13 cellular contexts compared by ENCODE assay signal in genomic region chr17:1376061-1376460, GRCh38. TPM values are rescaled to one million over a fixed set of nuclear protein-coding genes. Genes with fewer than 3 reads are reported as not detected.
DNase-seq lines count a peak whose midpoint lies in the region; ATAC-seq and TF ChIP-seq lines count a peak whose summit lies in the region.
"Had no signal": no experiment of that assay in that cellular context is flagged by ENCODE, and none has a peak within 500 bp of the region (broad histone marks: within the 10 kb centered on the region; RNA-seq: fewer than 3 reads in every experiment).

No MANE protein-coding gene starts in this region.

- TF ChIP-seq POLR2A in testis (IDR thresholded peaks at IDR 0.05): no peak

- no peak for DNase-seq in activated T-cell treated with anti-CD3 and anti-CD28 coated beads, Interleukin-2, amount 50 U/mL, for 4 hours
- no peak for DNase-seq in activated T-cell treated with anti-CD3 and anti-CD28 coated beads, Interleukin-2, amount 50 U/mL, for 1 hour
- DNase-seq in memory B cell (ENCODE audit: low spot score in 2 of 2) (no peak), testis (no peak), left lobe of liver (ENCODE audit: low spot score) (no peak), NCI-H748 treated with DMSO at 0.1 percent for 48 hours (lab: John Stamatoyannopoulos, UW) (no peak)
- DNase-seq: GDM1, Karpas-422, NCI-H345, nucleus accumbens, upper lobe of left lung had no signal

- H3K4me3 Mint-ChIP-seq in activated T-cell treated with anti-CD3 and anti-CD28 coated beads, Interleukin-2, amount 50 U/mL, for 4 hours: peak overlapping the region; percentile 25
- peak overlapping the region; percentile 54 for H3K4me3 Mint-ChIP-seq in memory B cell

- H3K27ac Mint-ChIP-seq in memory B cell: peak overlapping the region; percentile 43

- peaks cover 86% of the 10 kb centered on the region for H3K4me1 Mint-ChIP-seq in activated T-cell treated with anti-CD3 and anti-CD28 coated beads, Interleukin-2, amount 50 U/mL, for 4 hours (ENCODE audit: low read depth)
- peaks cover 42% of the 10 kb centered on the region for H3K4me1 Mint-ChIP-seq in memory B cell

- TF ChIP-seq CTCF in VCaP (conservative IDR thresholded peaks at IDR 0.05) (no peak), testis (IDR thresholded peaks at IDR 0.05) (no peak)

- no peaks in the 10 kb centered on the region for H3K27me3 Mint-ChIP-seq in activated T-cell treated with anti-CD3 and anti-CD28 coated beads, Interleukin-2, amount 50 U/mL, for 4 hours (ENCODE audit: low read depth)
- H3K27me3 Mint-ChIP-seq in memory B cell: no peaks in the 10 kb centered on the region

- peaks cover 77% of the 10 kb centered on the region for H3K4me1 ChIP-seq in testis

- H3K9me3 ChIP-seq in testis: no peaks in the 10 kb centered on the region
- H3K9me3 ChIP-seq: upper lobe of left lung had no signal

- intact Hi-C loops in testis (cut with DNase I; ENCODE audit: low total_unique reads): no loop called here

- H3K27ac ChIP-seq in VCaP (peak overlapping the region; percentile 48), testis (peak overlapping the region; percentile 50 to 70)

- ATAC-seq in activated T-cell treated with anti-CD3 and anti-CD28 coated beads, Interleukin-2, amount 50 U/mL, for 4 hours: peak; percentile 32
- ATAC-seq in memory B cell (ENCODE audit: low read depth): peak; percentile 36
- no peak for ATAC-seq in left lobe of liver
- no peak for ATAC-seq in GM19035 (IDR thresholded peaks at IDR 0.05; ENCODE audit: unreplicated experiment)

- H3K36me3 Mint-ChIP-seq in activated T-cell treated with anti-CD3 and anti-CD28 coated beads, Interleukin-2, amount 50 U/mL, for 4 hours (ENCODE audit: insufficient read depth): peaks cover 19% of the 10 kb centered on the region
- peaks cover 13% of the 10 kb centered on the region for H3K36me3 Mint-ChIP-seq in memory B cell

- H3K9me3 Mint-ChIP-seq in activated T-cell treated with anti-CD3 and anti-CD28 coated beads, Interleukin-2, amount 50 U/mL, for 4 hours: no peaks in the 10 kb centered on the region
- H3K9me3 Mint-ChIP-seq in memory B cell: no peaks in the 10 kb centered on the region

- H3K27me3 ChIP-seq in testis: no peaks in the 10 kb centered on the region
- H3K27me3 ChIP-seq: upper lobe of left lung had no signal

- H3K36me3 ChIP-seq in testis (ENCODE audit: low read depth, missing control alignments): no peaks in the 10 kb centered on the region

- 36 to 41% methylated on average over 5 of the region's 5 CpGs for WGBS in testis, 2 donors

- H3K4me3 ChIP-seq in testis: no peak overlapping the region
- H3K4me3 ChIP-seq: upper lobe of left lung had no signal

RNA-seq across cellular contexts. Expression of gene YWHAE, which starts 24.0 kb away (rescaled TPM):
- total RNA-seq in activated T-cell treated with anti-CD3 and anti-CD28 coated beads, Interleukin-2, amount 50 U/mL, for 4 hours: 100 to 1,000 TPM; 470 to 529 (median 478) TPM
- 100 to 1,000 TPM; 678 to 749 TPM for total RNA-seq in testis
- polyA plus RNA-seq in testis (ENCODE audit: insufficient read depth, low read depth, low replicate concordance): 649 TPM
- total RNA-seq in left lobe of liver: 174 TPM

Comparison
In these comparisons a context has a peak if more than half of its experiments do, and no peak if none do; other contexts are left out.
1. ATAC-seq: peak in activated T-cell treated with anti-CD3 and anti-CD28 coated beads, Interleukin-2, amount 50 U/mL, for 4 hours (2 of 2) and memory B cell (single experiment); none in left lobe of liver (single experiment) and GM19035 (single experiment).